ENCODE assay signal across 8 cellular contexts in the genomic region with DNA sequence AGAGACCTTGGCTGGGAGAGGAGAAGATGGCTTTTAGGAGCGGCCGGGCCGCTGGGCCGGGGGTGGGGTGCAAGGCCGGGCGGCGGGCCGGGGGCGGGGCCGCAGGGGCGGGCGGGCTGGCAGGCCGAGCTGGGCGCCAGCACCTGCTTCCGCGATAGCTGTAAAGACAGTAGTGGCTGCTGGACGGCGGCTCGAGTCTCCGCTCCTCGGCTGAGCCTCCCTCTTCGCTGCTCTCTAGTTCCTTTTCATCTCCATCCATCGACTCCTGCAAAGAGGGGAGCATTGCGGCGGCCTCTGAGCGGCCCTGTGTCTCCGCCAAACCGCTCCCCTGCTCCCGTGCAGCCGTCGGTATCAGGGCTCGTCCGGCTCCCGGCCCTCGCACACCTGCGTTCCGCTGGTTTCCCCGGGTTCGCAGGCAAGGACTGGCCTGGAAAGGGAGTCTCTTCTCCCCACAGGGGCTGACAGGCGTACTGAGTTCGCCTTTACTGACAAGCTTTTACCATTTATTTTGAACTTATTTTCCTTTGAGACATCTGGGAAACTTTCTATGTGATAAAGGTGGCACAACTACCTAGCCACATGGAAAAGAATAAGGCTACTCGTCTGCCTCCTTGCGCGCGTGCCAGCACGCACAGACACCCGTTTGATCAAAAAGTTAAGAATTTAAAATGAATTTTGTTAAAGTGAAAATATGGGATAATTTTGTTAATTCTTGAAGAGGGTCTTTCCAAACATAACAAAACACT. TPM values are rescaled to one million over a fixed set of nuclear protein-coding genes. Genes with fewer than 3 reads are reported as not detected.
DNase-seq lines count a peak whose midpoint lies in the region; ATAC-seq and TF ChIP-seq lines count a peak whose summit lies in the region.

A gene with protein sequence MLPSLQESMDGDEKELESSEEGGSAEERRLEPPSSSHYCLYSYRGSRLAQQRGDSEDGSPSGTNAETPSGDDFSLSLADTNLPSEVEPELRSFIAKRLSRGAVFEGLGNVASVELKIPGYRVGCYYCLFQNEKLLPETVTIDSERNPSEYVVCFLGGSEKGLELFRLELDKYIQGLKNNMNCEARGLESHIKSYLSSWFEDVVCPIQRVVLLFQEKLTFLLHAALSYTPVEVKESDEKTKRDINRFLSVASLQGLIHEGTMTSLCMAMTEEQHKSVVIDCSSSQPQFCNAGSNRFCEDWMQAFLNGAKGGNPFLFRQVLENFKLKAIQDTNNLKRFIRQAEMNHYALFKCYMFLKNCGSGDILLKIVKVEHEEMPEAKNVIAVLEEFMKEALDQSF (minus strand): TSS at position 317 of the 746 bp plus-strand sequence. CDS start 34 bp downstream, at position 283.

- H3K36me3 ChIP-seq in kidney epithelial cell (ENCODE audit: control insufficient read depth, insufficient read depth, low read length): no peaks in the 10 kb centered on the region

- no peaks in the 10 kb centered on the region for H3K27me3 ChIP-seq in kidney epithelial cell (ENCODE audit: control insufficient read depth, insufficient read depth, low read length)

- peak within 1 kb of the TSS; percentile 53 for H3K4me3 ChIP-seq in kidney epithelial cell (ENCODE audit: low read depth, low read length)

- no peak for TF ChIP-seq CTCF in kidney epithelial cell (IDR thresholded peaks at IDR 0.05; ENCODE audit: insufficient read depth, low read length, poor library complexity, severe bottlenecking)

- ATAC-seq in HG03060 (IDR thresholded peaks at IDR 0.05; ENCODE audit: low read depth, unreplicated experiment): peak; percentile 75

- DNase-seq in NCI-H748 (lab: John Stamatoyannopoulos, UW; ENCODE audit: unreplicated experiment): peak; percentile 81
- DNase-seq in NCI-H748 treated with DMSO at 0.1 percent for 48 hours (lab: John Stamatoyannopoulos, UW): no peak
- peak; percentile 48 for DNase-seq in NCI-H2227 treated with DMSO at 0.1 percent for 48 hours (lab: John Stamatoyannopoulos, UW)
- DNase-seq in activated CD4-positive, alpha-beta T cell treated with anti-CD3 and anti-CD28 coated beads for 1 hour: peak; percentile 71
- peak; percentile 83 for DNase-seq in cerebellar cortex (ENCODE audit: low spot score)
- DNase-seq in kidney epithelial cell (ENCODE audit: low read depth): no peak
- DNase-seq in stimulated activated CD4-positive, alpha-beta T cell treated with anti-CD3 and anti-CD28 coated beads, Interleukin-15, amount 100 ng/mL, for 24 hours: peak; percentile 89

RNA-seq across cellular contexts. Expression of the gene that starts here (rescaled TPM):
- total RNA-seq in kidney epithelial cell: 26.0 and 33.9 TPM in 2 replicates

Comparison
In these comparisons a context has a peak if more than half of its experiments do, and no peak if none do; other contexts are left out.
1. DNase-seq: peak in NCI-H748 (single experiment), NCI-H2227 treated with DMSO at 0.1 percent for 48 hours (single experiment), activated CD4-positive, alpha-beta T cell treated with anti-CD3 and anti-CD28 coated beads for 1 hour (single experiment), cerebellar cortex (single experiment) and stimulated activated CD4-positive, alpha-beta T cell treated with anti-CD3 and anti-CD28 coated beads, Interleukin-15, amount 100 ng/mL, for 24 hours (single experiment); none in NCI-H748 treated with DMSO at 0.1 percent for 48 hours (single experiment) and kidney epithelial cell (single experiment).